Comparison of ENCODE assay signal across 1 cellular context in the genomic region with DNA sequence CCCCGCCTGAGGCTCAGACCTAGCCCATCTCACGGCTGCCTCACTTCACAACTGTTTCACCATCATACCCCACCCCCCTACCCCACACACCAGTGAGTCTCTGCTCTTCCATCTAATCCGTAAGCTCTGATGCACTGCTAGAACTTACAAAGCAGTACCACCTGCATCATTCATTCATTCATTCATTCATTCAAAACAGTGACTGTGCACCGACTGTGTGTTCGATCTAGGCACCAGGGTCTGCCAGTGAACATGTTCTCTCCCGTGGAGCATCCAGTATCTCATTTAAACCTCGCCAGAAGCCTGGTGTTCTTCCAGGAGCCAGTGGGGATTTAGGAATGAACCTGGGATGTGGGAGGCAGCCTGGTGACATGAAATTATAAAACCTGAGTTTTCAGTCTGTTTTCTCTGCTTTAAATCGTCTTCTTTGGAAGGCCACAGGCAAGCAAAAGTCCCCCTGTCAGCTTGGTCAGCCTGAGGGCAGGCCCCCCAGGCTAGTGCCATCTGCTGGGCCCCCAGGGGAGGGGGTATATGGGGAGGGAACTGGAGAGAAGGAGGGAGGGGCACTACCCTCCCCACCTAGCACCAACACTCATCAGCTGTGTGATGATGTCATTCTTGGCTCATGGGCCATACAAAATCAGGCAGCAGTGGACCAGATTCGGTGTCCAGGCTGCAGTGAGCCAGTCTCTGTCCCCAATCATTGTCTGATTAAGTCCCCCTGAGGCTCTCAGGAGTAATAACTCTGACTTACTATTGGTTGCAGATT.
A peak's percentile ranks its signal among the peaks of the same experiment; 100 is the strongest.
TF ChIP-seq lines count a peak whose summit lies in the region.

No MANE protein-coding gene starts in this region.

TF ChIP-seq in HEK293, 187 proteins besides CTCF, POLR2A, EP300 and RAD21 (continued from another document):
- TF ChIP-seq ZIC2 (tag by site-specific recombination; IDR thresholded peaks at IDR 0.05), result 0 out of 2 replicates have a peak, but pooled peaks have one; percentile 32
- TF ChIP-seq, protein P1, sequence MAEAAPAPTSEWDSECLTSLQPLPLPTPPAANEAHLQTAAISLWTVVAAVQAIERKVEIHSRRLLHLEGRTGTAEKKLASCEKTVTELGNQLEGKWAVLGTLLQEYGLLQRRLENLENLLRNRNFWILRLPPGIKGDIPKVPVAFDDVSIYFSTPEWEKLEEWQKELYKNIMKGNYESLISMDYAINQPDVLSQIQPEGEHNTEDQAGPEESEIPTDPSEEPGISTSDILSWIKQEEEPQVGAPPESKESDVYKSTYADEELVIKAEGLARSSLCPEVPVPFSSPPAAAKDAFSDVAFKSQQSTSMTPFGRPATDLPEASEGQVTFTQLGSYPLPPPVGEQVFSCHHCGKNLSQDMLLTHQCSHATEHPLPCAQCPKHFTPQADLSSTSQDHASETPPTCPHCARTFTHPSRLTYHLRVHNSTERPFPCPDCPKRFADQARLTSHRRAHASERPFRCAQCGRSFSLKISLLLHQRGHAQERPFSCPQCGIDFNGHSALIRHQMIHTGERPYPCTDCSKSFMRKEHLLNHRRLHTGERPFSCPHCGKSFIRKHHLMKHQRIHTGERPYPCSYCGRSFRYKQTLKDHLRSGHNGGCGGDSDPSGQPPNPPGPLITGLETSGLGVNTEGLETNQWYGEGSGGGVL (tag by site-specific recombination; IDR thresholded peaks at IDR 0.05), result peak; percentile 98
- no peak for TF ChIP-seq KLF10 (tag by site-specific recombination; IDR thresholded peaks at IDR 0.05)
- no peak for TF ChIP-seq SCRT1 (tag by site-specific recombination; IDR thresholded peaks at IDR 0.05; ENCODE audit: borderline replicate concordance)
- TF ChIP-seq ZNF555 (tag by site-specific recombination; conservative IDR thresholded peaks at IDR 0.05), result no peak
- TF ChIP-seq, protein P2, sequence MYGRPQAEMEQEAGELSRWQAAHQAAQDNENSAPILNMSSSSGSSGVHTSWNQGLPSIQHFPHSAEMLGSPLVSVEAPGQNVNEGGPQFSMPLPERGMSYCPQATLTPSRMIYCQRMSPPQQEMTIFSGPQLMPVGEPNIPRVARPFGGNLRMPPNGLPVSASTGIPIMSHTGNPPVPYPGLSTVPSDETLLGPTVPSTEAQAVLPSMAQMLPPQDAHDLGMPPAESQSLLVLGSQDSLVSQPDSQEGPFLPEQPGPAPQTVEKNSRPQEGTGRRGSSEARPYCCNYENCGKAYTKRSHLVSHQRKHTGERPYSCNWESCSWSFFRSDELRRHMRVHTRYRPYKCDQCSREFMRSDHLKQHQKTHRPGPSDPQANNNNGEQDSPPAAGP (tag by site-specific recombination; IDR thresholded peaks at IDR 0.05), result peak; percentile 78
- 0 out of 2 replicates have a peak, but pooled peaks have one; percentile 33 for TF ChIP-seq WT1 (tag by site-specific recombination; IDR thresholded peaks at IDR 0.05)
- TF ChIP-seq, protein P3, sequence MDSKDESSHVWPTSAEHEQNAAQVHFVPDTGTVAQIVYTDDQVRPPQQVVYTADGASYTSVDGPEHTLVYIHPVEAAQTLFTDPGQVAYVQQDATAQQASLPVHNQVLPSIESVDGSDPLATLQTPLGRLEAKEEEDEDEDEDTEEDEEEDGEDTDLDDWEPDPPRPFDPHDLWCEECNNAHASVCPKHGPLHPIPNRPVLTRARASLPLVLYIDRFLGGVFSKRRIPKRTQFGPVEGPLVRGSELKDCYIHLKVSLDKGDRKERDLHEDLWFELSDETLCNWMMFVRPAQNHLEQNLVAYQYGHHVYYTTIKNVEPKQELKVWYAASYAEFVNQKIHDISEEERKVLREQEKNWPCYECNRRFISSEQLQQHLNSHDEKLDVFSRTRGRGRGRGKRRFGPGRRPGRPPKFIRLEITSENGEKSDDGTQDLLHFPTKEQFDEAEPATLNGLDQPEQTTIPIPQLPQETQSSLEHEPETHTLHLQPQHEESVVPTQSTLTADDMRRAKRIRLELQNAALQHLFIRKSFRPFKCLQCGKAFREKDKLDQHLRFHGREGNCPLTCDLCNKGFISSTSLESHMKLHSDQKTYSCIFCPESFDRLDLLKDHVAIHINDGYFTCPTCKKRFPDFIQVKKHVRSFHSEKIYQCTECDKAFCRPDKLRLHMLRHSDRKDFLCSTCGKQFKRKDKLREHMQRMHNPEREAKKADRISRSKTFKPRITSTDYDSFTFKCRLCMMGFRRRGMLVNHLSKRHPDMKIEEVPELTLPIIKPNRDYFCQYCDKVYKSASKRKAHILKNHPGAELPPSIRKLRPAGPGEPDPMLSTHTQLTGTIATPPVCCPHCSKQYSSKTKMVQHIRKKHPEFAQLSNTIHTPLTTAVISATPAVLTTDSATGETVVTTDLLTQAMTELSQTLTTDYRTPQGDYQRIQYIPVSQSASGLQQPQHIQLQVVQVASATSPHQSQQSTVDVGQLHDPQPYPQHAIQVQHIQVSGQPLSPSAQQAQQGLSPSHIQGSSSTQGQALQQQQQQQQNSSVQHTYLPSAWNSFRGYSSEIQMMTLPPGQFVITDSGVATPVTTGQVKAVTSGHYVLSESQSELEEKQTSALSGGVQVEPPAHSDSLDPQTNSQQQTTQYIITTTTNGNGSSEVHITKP (tag by site-specific recombination; IDR thresholded peaks at IDR 0.05), result peak; percentile 26; the same call in 1 of the 2 replicates
- TF ChIP-seq, protein P4, sequence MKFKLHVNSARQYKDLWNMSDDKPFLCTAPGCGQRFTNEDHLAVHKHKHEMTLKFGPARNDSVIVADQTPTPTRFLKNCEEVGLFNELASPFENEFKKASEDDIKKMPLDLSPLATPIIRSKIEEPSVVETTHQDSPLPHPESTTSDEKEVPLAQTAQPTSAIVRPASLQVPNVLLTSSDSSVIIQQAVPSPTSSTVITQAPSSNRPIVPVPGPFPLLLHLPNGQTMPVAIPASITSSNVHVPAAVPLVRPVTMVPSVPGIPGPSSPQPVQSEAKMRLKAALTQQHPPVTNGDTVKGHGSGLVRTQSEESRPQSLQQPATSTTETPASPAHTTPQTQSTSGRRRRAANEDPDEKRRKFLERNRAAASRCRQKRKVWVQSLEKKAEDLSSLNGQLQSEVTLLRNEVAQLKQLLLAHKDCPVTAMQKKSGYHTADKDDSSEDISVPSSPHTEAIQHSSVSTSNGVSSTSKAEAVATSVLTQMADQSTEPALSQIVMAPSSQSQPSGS (tag by site-specific recombination; IDR thresholded peaks at IDR 0.05; ENCODE audit: low read depth), result peak; percentile 89
- no peak for TF ChIP-seq ZNF792 (tag by site-specific recombination; IDR thresholded peaks at IDR 0.05)
- TF ChIP-seq, protein P5, sequence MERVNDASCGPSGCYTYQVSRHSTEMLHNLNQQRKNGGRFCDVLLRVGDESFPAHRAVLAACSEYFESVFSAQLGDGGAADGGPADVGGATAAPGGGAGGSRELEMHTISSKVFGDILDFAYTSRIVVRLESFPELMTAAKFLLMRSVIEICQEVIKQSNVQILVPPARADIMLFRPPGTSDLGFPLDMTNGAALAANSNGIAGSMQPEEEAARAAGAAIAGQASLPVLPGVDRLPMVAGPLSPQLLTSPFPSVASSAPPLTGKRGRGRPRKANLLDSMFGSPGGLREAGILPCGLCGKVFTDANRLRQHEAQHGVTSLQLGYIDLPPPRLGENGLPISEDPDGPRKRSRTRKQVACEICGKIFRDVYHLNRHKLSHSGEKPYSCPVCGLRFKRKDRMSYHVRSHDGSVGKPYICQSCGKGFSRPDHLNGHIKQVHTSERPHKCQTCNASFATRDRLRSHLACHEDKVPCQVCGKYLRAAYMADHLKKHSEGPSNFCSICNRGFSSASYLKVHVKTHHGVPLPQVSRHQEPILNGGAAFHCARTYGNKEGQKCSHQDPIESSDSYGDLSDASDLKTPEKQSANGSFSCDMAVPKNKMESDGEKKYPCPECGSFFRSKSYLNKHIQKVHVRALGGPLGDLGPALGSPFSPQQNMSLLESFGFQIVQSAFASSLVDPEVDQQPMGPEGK (tag by site-specific recombination; IDR thresholded peaks at IDR 0.05), result peak; percentile 83
- TF ChIP-seq GLIS2 (tag by site-specific recombination; IDR thresholded peaks at IDR 0.05), result peak; percentile 37
- peak; percentile 23; the same call in 1 of the 2 replicates for TF ChIP-seq ZNF335 (tag by site-specific recombination; conservative IDR thresholded peaks at IDR 0.05)
- TF ChIP-seq ZNF660 (tag by site-specific recombination; IDR thresholded peaks at IDR 0.05), result 0 out of 2 replicates have a peak, but pooled peaks have one; percentile 26
- peak; percentile 92; the same call in 1 of the 2 replicates for TF ChIP-seq ZNF24 (tag by site-specific recombination; IDR thresholded peaks at IDR 0.05)
- TF ChIP-seq ZNF140 (tag by site-specific recombination; IDR thresholded peaks at IDR 0.05), result no peak
- peak; percentile 85 for TF ChIP-seq ZNF629 (tag by site-specific recombination; IDR thresholded peaks at IDR 0.05)
- TF ChIP-seq ZBTB21 (tag by site-specific recombination; IDR thresholded peaks at IDR 0.05), result peak; percentile 86
- TF ChIP-seq ZNF664 (tag by site-specific recombination; IDR thresholded peaks at IDR 0.05), result peak; percentile 74; the same call in 1 of the 2 replicates
- peak; percentile 60; the same call in 1 of the 2 replicates for TF ChIP-seq GLIS1 (tag by site-specific recombination; IDR thresholded peaks at IDR 0.05)
